Comparison of ENCODE assay signal across 21 cellular contexts in the genomic region with DNA sequence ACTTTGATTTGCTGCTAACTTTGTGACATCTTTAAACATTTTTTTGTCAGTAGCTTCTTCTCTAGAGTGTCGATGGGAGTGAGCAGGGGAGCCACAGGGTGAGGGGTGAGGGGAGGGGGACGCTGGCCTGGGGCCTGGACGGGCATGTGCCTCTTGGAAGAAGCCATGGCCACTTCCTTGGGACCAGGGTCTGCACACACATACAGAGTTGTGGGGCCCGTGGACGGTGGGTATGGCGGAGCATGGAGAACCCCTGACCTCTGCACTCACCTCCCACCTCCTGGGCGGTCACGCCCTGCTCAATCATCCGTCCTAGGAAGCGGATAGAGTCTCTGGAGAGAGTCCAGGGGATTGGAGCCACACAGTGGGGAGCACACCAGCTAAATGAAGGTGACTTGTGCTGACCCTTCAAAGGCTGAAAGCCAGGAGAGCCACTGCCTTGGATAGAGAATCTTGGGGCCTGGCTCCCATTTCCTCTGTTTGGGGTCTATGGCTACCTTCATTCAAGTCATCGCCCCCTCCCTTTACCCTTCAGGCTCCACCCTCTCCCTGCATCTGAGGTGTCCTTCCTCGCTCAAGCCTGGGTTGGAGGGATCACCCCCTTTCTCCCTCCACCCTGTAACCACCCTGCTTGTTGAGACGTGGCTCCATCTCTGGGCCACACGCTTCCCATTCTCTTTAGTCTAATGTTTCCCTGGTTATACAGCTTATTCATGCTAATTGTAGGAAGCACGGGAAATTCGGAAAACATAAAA.
"Had no signal": no experiment of that assay in that cellular context is flagged by ENCODE, and none has a peak within 500 bp of the region (broad histone marks: within the 10 kb centered on the region; RNA-seq: fewer than 3 reads in every experiment).

No MANE protein-coding gene starts in this region.

- DNase-seq: activated CD4-positive, CD25-positive, alpha-beta regulatory T cell treated with anti-CD3 and anti-CD28 coated beads, Interleukin-2, amount 50 U/mL, for 72 hours; activated naive CD4-positive, alpha-beta T cell; body of pancreas; caudate nucleus; dorsolateral prefrontal cortex; endodermal cell; foreskin melanocyte; glutamatergic neuron; hypothalamus; left ventricle myocardium inferior; natural killer cell; occipital lobe; stimulated activated CD4-positive, alpha-beta T cell treated with anti-CD3 and anti-CD28 coated beads, Interleukin-2, amount 100 ng/mL, for 24 hours; SW 1271; T-helper 2 cell had no signal

- H3K4me1 Mint-ChIP-seq: natural killer cell had no signal

- H3K4me3 Mint-ChIP-seq: activated T-helper 1 cell treated with anti-CD3 and anti-CD28 coated beads, Interleukin-12 subunit alpha, Interleukin-12 subunit beta, Interleukin-2, Interleukin-4 antibody, amounts not matched to agents 30 ng/mL and 10 ng/mL and 1 ng/mL, durations not matched to agents 14 hours and 24 hours and 36 hours; endodermal cell; memory B cell; natural killer cell; stimulated activated naive CD8-positive, alpha-beta T cell treated with anti-CD3 and anti-CD28 coated beads, Interleukin-15, Interleukin-2, amounts not matched to agents 100 ng/mL and 50 ng/mL, for 24 hours had no signal

- H3K36me3 Mint-ChIP-seq: natural killer cell had no signal

- H3K36me3 ChIP-seq: left ventricle myocardium inferior, upper lobe of left lung had no signal

- H3K4me3 ChIP-seq: body of pancreas, dorsolateral prefrontal cortex, left ventricle myocardium inferior, upper lobe of left lung had no signal

- ATAC-seq: body of pancreas, natural killer cell had no signal

- H3K27me3 ChIP-seq: body of pancreas, dorsolateral prefrontal cortex, upper lobe of left lung had no signal

- H3K27ac ChIP-seq: body of pancreas, dorsolateral prefrontal cortex, epithelial cell of prostate, upper lobe of left lung, VCaP had no signal

- H3K27me3 Mint-ChIP-seq: stimulated activated naive CD8-positive, alpha-beta T cell treated with anti-CD3 and anti-CD28 coated beads, Interleukin-15, Interleukin-2, amounts not matched to agents 100 ng/mL and 50 ng/mL, for 24 hours had no signal

- H3K9me3 ChIP-seq: body of pancreas, upper lobe of left lung had no signal

- H3K4me1 ChIP-seq: body of pancreas had no signal

- H3K9me3 Mint-ChIP-seq: activated T-helper 1 cell treated with anti-CD3 and anti-CD28 coated beads, Interleukin-12 subunit alpha, Interleukin-12 subunit beta, Interleukin-2, Interleukin-4 antibody, amounts not matched to agents 30 ng/mL and 10 ng/mL and 1 ng/mL, durations not matched to agents 14 hours and 24 hours and 36 hours; endodermal cell; natural killer cell; stimulated activated naive CD8-positive, alpha-beta T cell treated with anti-CD3 and anti-CD28 coated beads, Interleukin-15, Interleukin-2, amounts not matched to agents 100 ng/mL and 50 ng/mL, for 24 hours had no signal

- H3K27ac Mint-ChIP-seq: activated T-helper 1 cell treated with anti-CD3 and anti-CD28 coated beads, Interleukin-12 subunit alpha, Interleukin-12 subunit beta, Interleukin-2, Interleukin-4 antibody, amounts not matched to agents 30 ng/mL and 10 ng/mL and 1 ng/mL, durations not matched to agents 14 hours and 24 hours and 36 hours; memory B cell; natural killer cell; stimulated activated naive CD8-positive, alpha-beta T cell treated with anti-CD3 and anti-CD28 coated beads, Interleukin-15, Interleukin-2, amounts not matched to agents 100 ng/mL and 50 ng/mL, for 24 hours had no signal
